In the genomic region with DNA sequence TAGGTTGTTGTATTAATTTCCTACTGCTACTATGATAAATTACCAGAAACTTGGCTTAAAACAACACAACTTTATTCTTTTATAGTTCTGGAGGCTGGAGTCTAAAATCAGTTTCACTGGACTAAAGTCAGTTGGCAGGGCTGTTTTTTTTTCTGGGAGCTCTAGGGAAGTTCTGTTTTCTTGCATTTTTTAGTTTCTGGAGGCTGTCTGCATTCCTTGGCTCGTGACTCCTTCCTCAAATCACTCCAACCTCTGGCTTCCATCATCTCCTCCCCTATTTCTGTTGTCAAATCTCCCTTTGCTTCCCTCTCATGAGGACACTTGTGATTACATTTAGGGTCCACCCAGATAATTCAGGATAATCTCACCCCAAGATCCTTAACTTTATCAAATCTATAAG, we compare ENCODE assay signal across 17 cellular contexts. TPM values are rescaled to one million over a fixed set of nuclear protein-coding genes. Genes with fewer than 3 reads are reported as not detected.
DNase-seq lines count a peak whose midpoint lies in the region; ATAC-seq and TF ChIP-seq lines count a peak whose summit lies in the region.
"Had no signal": no experiment of that assay in that cellular context is flagged by ENCODE, and none has a peak within 500 bp of the region (broad histone marks: within the 10 kb centered on the region; RNA-seq: fewer than 3 reads in every experiment).

No MANE protein-coding gene starts in this region.

- TF ChIP-seq CTCF in nephron (IDR thresholded peaks at IDR 0.05; ENCODE audit: unreplicated experiment in 3 of 3) = no peak
- TF ChIP-seq CTCF in lower lobe of right lung (IDR thresholded peaks at IDR 0.05) = no peak

- H3K4me3 ChIP-seq in lower lobe of right lung = no peak overlapping the region
- H3K4me3 ChIP-seq: pancreas, right lobe of liver, SJSA1, upper lobe of right lung had no signal

- peaks cover 15% of the 10 kb centered on the region for H3K4me1 ChIP-seq in lower lobe of right lung
- H3K4me1 ChIP-seq: pancreas, right lobe of liver had no signal

- H3K9me3 ChIP-seq in lower lobe of right lung = no peaks in the 10 kb centered on the region
- H3K9me3 ChIP-seq: pancreas, right lobe of liver, SJSA1, upper lobe of right lung had no signal

- H3K27me3 ChIP-seq in lower lobe of right lung (ENCODE audit: low read depth) = no peaks in the 10 kb centered on the region
- H3K27me3 ChIP-seq: pancreas, right lobe of liver, SJSA1, upper lobe of right lung had no signal

- H3K4me1 Mint-ChIP-seq in activated T-cell treated with anti-CD3 and anti-CD28 coated beads, Interleukin-2, amount 50 U/mL, for 72 hours (ENCODE audit: low read depth) = peaks cover 75% of the 10 kb centered on the region
- H3K4me1 Mint-ChIP-seq in nephron = peaks cover 32% of the 10 kb centered on the region

- no peaks in the 10 kb centered on the region for H3K36me3 ChIP-seq in lower lobe of right lung
- H3K36me3 ChIP-seq: pancreas, right lobe of liver, SJSA1, upper lobe of right lung had no signal

- no peak for DNase-seq in activated T-cell treated with anti-CD3 and anti-CD28 coated beads, Interleukin-2, amount 50 U/mL, for 72 hours
- no peak for DNase-seq in activated T-cell treated with anti-CD3 and anti-CD28 coated beads, Interleukin-2, amount 50 U/mL, for 1 hour
- DNase-seq in EH (ENCODE audit: low read depth) = peak; percentile 53
- DNase-seq in amniotic epithelial cell (ENCODE audit: low read depth) = peak; percentile 20
- no peak for DNase-seq in C1 segment of cervical spinal cord (lab: John Stamatoyannopoulos, UW)
- DNase-seq in NCI-H1436 (lab: John Stamatoyannopoulos, UW) = no peak
- DNase-seq in lower lobe of right lung = no peak
- DNase-seq: COR-L47; foreskin melanocyte; NCI-H146; NCI-H748 treated with DMSO at 0.1 percent for 48 hours; pancreas; right lobe of liver; stimulated activated naive CD8-positive, alpha-beta T cell treated with anti-CD3 and anti-CD28 coated beads, Interleukin-15, Interleukin-2, amounts not matched to agents 100 U/mL and 50 U/mL, for 24 hours; upper lobe of right lung had no signal

- H3K36me3 Mint-ChIP-seq in activated T-cell treated with anti-CD3 and anti-CD28 coated beads, Interleukin-2, amount 50 U/mL, for 72 hours (ENCODE audit: insufficient read depth in 2 of 2) = peaks cover 16 to 18% of the 10 kb centered on the region in 2 donors
- H3K36me3 Mint-ChIP-seq in nephron (ENCODE audit: low read depth) = no peaks in the 10 kb centered on the region

- H3K9me3 Mint-ChIP-seq in activated T-cell treated with anti-CD3 and anti-CD28 coated beads, Interleukin-2, amount 50 U/mL, for 72 hours = no peaks in the 10 kb centered on the region
- peaks cover 2% of the 10 kb centered on the region for H3K9me3 Mint-ChIP-seq in nephron

- H3K27ac ChIP-seq in lower lobe of right lung = no peak overlapping the region
- H3K27ac ChIP-seq: pancreas, right lobe of liver, SJSA1, upper lobe of right lung had no signal

- peak overlapping the region; percentile 84 to 87 for H3K4me3 Mint-ChIP-seq in activated T-cell treated with anti-CD3 and anti-CD28 coated beads, Interleukin-2, amount 50 U/mL, for 72 hours
- H3K4me3 Mint-ChIP-seq in nephron = no peak overlapping the region

- no peaks in the 10 kb centered on the region for H3K27me3 Mint-ChIP-seq in activated T-cell treated with anti-CD3 and anti-CD28 coated beads, Interleukin-2, amount 50 U/mL, for 72 hours (ENCODE audit: low read depth)
- no peaks in the 10 kb centered on the region for H3K27me3 Mint-ChIP-seq in nephron (ENCODE audit: low read depth)

- intact Hi-C loops in lower lobe of right lung (cut with DNase I) = no loop called here

- ATAC-seq in activated T-cell treated with anti-CD3 and anti-CD28 coated beads, Interleukin-2, amount 50 U/mL, for 72 hours (replicated peaks in 1 of 2) = no peak
- ATAC-seq in lower lobe of right lung = no peak
- ATAC-seq: right lobe of liver; stimulated activated naive CD8-positive, alpha-beta T cell treated with anti-CD3 and anti-CD28 coated beads, Interleukin-15, Interleukin-2, amounts not matched to agents 100 U/mL and 50 U/mL, for 24 hours; upper lobe of right lung had no signal

- H3K27ac Mint-ChIP-seq in activated T-cell treated with anti-CD3 and anti-CD28 coated beads, Interleukin-2, amount 50 U/mL, for 72 hours = no peak overlapping the region
- H3K27ac Mint-ChIP-seq in nephron = peak overlapping the region in 2 of 3 experiments; percentile 40 to 77

RNA-seq across cellular contexts. Expression of a gene that starts 51.3 kb away (rescaled TPM):
- total RNA-seq in activated T-cell treated with anti-CD3 and anti-CD28 coated beads, Interleukin-2, amount 50 U/mL, for 72 hours = 100 to 1,000 TPM; 362 to 383 TPM
- total RNA-seq in lower lobe of right lung = 119 TPM

Comparison
In these comparisons a context has a peak if more than half of its experiments do, and no peak if none do; other contexts are left out.
1. DNase-seq: peak in EH (single experiment) and amniotic epithelial cell (single experiment); none in activated T-cell treated with anti-CD3 and anti-CD28 coated beads, Interleukin-2, amount 50 U/mL, for 72 hours (0 of 2), activated T-cell treated with anti-CD3 and anti-CD28 coated beads, Interleukin-2, amount 50 U/mL, for 1 hour (single experiment), C1 segment of cervical spinal cord (0 of 14), NCI-H1436 (single experiment) and lower lobe of right lung (single experiment).
2. H3K4me3 Mint-ChIP-seq: peak in activated T-cell treated with anti-CD3 and anti-CD28 coated beads, Interleukin-2, amount 50 U/mL, for 72 hours (2 of 2); none in nephron (0 of 3).